6 cellular contexts compared by ENCODE assay signal in genomic region chr10:47970076-47970475, GRCh38. TPM values are rescaled to one million over a fixed set of nuclear protein-coding genes. Genes with fewer than 3 reads are reported as not detected.
"Had no signal": no experiment of that assay in that cellular context is flagged by ENCODE, and none has a peak within 500 bp of the region (broad histone marks: within the 10 kb centered on the region; RNA-seq: fewer than 3 reads in every experiment).

No MANE protein-coding gene starts in this region.

RNA-seq across cellular contexts. Expression of gene FAM25C, which starts 29.5 kb away (rescaled TPM):
- total RNA-seq: GM23248, H4, H7, HT-29, IMR-90, K562 had no signal
- polyA plus RNA-seq: GM23248, IMR-90, K562 had no signal

RNA-seq across cellular contexts. Expression of gene NPY4R2, which starts 51.6 kb away (rescaled TPM):
- total RNA-seq: GM23248, HT-29, K562 had no signal
- polyA plus RNA-seq: GM23248, K562 had no signal
